Comparison of ENCODE assay signal across 15 cellular contexts in genomic region chr16:5030251-5030870, GRCh38. TPM values are rescaled to one million over a fixed set of nuclear protein-coding genes. Genes with fewer than 3 reads are reported as not detected.
A peak's percentile ranks its signal among the peaks of the same experiment; 100 is the strongest.
DNase-seq lines count a peak whose midpoint lies in the region; ATAC-seq, FAIRE-seq and TF ChIP-seq lines count a peak whose summit lies in the region.
"Had no signal": no experiment of that assay in that cellular context is flagged by ENCODE, and none has a peak within 500 bp of the region (broad histone marks: within the 10 kb centered on the region; RNA-seq: fewer than 3 reads in every experiment).

No MANE protein-coding gene starts in this region.

- H3K9me3 ChIP-seq in osteoblast (ENCODE audit: low read depth, low read length) (no peaks in the 10 kb centered on the region), OCI-LY7 (ENCODE audit: low read length) (no peaks in the 10 kb centered on the region)
- H3K9me3 ChIP-seq: BLaER1 had no signal

- ATAC-seq in HG03342 (IDR thresholded peaks at IDR 0.05; ENCODE audit: unreplicated experiment): no peak
- ATAC-seq in HG02623 (IDR thresholded peaks at IDR 0.05; ENCODE audit: unreplicated experiment): no peak
- ATAC-seq: HCT116 had no signal

- CTCF ChIA-PET in OCI-LY7 (lab: Charles Lee; ENCODE audit: unreplicated experiment): no interaction called here

- no peaks in the 10 kb centered on the region for H3K9me2 ChIP-seq in OCI-LY7 (ENCODE audit: insufficient read depth, low read length)

- H4K20me1 ChIP-seq in osteoblast (ENCODE audit: insufficient read depth, low read length) (no peaks in the 10 kb centered on the region), OCI-LY7 (ENCODE audit: insufficient read depth, low read length) (no peaks in the 10 kb centered on the region)
- H4K20me1 ChIP-seq: BLaER1 had no signal

- H3K36me3 ChIP-seq in osteoblast (ENCODE audit: insufficient read depth, low read length) (no peaks in the 10 kb centered on the region), OCI-LY7 (ENCODE audit: insufficient read depth, low read length) (no peaks in the 10 kb centered on the region)

- POLR2A ChIA-PET in OCI-LY7 (lab: Charles Lee): no interaction called here

- intact Hi-C loops in OCI-LY7 (cut with micrococcal nuclease; ENCODE audit: unreplicated experiment): no loop called here

- H3K4me3 ChIP-seq in osteoblast (ENCODE audit: insufficient read depth, low read length): no peak overlapping the region
- H3K4me3 ChIP-seq in OCI-LY7 (ENCODE audit: low read depth, low read length, poor library complexity, severe bottlenecking): no peak overlapping the region
- H3K4me3 ChIP-seq: BLaER1 had no signal

- H3K4me1 ChIP-seq in osteoblast (ENCODE audit: insufficient read depth, low read length) (peaks cover 12% of the 10 kb centered on the region), OCI-LY7 (ENCODE audit: insufficient read depth, low read length, poor library complexity, severe bottlenecking) (peaks cover 15% of the 10 kb centered on the region)

- H2AFZ ChIP-seq in osteoblast (ENCODE audit: low read length): no peak overlapping the region
- H2AFZ ChIP-seq in OCI-LY7 (ENCODE audit: low read length): no peak overlapping the region

- H3K4me2 ChIP-seq in osteoblast (ENCODE audit: insufficient read depth, low read length): no peak overlapping the region
- H3K4me2 ChIP-seq in OCI-LY7 (ENCODE audit: low read length): no peak overlapping the region
- H3K4me2 ChIP-seq: BLaER1 had no signal

- H3K27me3 ChIP-seq in osteoblast (ENCODE audit: insufficient read depth, low read length): no peaks in the 10 kb centered on the region
- H3K27me3 ChIP-seq: BLaER1 had no signal

- DNase-seq in CD1c-positive myeloid dendritic cell (ENCODE audit: extremely low spot score): peak; percentile 46
- peak; percentile 1 for DNase-seq in iPS-NIHi11 (ENCODE audit: low spot score)
- peak; percentile 50 for DNase-seq in osteoblast (ENCODE audit: insufficient read length, low spot score, missing footprints)
- no peak for DNase-seq in urothelium cell line (ENCODE audit: low spot score)
- no peak for DNase-seq in OCI-LY7 (ENCODE audit: low spot score)
- DNase-seq: 8988T; AML-193; CD4-positive, CD25-positive, alpha-beta regulatory T cell had no signal

- H3K27ac ChIP-seq in angular gyrus (ENCODE audit: low read depth, low read length) (peak overlapping the region; percentile 80), osteoblast (ENCODE audit: low read depth, low read length) (no peak overlapping the region), OCI-LY7 (ENCODE audit: low read depth, low read length, poor library complexity, severe bottlenecking) (no peak overlapping the region)
- H3K27ac ChIP-seq: BLaER1 had no signal

- TF ChIP-seq CTCF in osteoblast (IDR thresholded peaks at IDR 0.05; ENCODE audit: extremely low read depth, low read depth, low read length) (no peak), OCI-LY7 (conservative IDR thresholded peaks at IDR 0.05; ENCODE audit: low read length) (no peak)

- H3K79me2 ChIP-seq in osteoblast (ENCODE audit: insufficient read depth, low read length) (no peaks in the 10 kb centered on the region), OCI-LY7 (ENCODE audit: insufficient read depth, low read depth, low read length) (no peaks in the 10 kb centered on the region)

- BruUV-seq in OCI-LY7 (replicated peaks; lab: Mats Ljungman, UMichigan): no TSS peak

- FAIRE-seq in urothelium cell line (lab: Jason Lieb, UNC): no peak

RNA-seq across cellular contexts. Expression of gene NAGPA, which starts 3.4 kb away (rescaled TPM):
- 29.8 and 40.2 TPM in 2 replicates for total RNA-seq in osteoblast
- 12.8 and 15.6 TPM in 2 replicates for total RNA-seq in OCI-LY7 (2014; rRNA removed; shearing (Covaris generic))
- total RNA-seq in OCI-LY7 (2022): 12.2 and 14.6 TPM in 2 replicates

RNA-seq across cellular contexts. Expression of gene C16orf89, which starts 35.4 kb away (rescaled TPM):
- 0.59 TPM in 1 of 2 replicates, not detected in the other for total RNA-seq in osteoblast
- not detected in 2 replicates for total RNA-seq in OCI-LY7 (2014; rRNA removed; shearing (Covaris generic))
- total RNA-seq in OCI-LY7 (2022): not detected in 2 replicates
- total RNA-seq: CD4-positive, CD25-positive, alpha-beta regulatory T cell; Daoy; HT-29 had no signal

RNA-seq across cellular contexts. Expression of gene ALG1, which starts 41.3 kb away (rescaled TPM):
- total RNA-seq in osteoblast (43.3 and 43.4 TPM in 2 replicates), OCI-LY7 (2022) (20.5 and 23.1 TPM in 2 replicates)
- total RNA-seq in OCI-LY7 (2014; rRNA removed; shearing (Covaris generic)): 13.7 TPM in 2 replicates

Comparison
In these comparisons a context has a peak if more than half of its experiments do, and no peak if none do; other contexts are left out.
1. DNase-seq: peak in CD1c-positive myeloid dendritic cell (single experiment), iPS-NIHi11 (single experiment) and osteoblast (single experiment); none in urothelium cell line (single experiment) and OCI-LY7 (single experiment).